ENCODE assay signal across 2 cellular contexts in the genomic region with DNA sequence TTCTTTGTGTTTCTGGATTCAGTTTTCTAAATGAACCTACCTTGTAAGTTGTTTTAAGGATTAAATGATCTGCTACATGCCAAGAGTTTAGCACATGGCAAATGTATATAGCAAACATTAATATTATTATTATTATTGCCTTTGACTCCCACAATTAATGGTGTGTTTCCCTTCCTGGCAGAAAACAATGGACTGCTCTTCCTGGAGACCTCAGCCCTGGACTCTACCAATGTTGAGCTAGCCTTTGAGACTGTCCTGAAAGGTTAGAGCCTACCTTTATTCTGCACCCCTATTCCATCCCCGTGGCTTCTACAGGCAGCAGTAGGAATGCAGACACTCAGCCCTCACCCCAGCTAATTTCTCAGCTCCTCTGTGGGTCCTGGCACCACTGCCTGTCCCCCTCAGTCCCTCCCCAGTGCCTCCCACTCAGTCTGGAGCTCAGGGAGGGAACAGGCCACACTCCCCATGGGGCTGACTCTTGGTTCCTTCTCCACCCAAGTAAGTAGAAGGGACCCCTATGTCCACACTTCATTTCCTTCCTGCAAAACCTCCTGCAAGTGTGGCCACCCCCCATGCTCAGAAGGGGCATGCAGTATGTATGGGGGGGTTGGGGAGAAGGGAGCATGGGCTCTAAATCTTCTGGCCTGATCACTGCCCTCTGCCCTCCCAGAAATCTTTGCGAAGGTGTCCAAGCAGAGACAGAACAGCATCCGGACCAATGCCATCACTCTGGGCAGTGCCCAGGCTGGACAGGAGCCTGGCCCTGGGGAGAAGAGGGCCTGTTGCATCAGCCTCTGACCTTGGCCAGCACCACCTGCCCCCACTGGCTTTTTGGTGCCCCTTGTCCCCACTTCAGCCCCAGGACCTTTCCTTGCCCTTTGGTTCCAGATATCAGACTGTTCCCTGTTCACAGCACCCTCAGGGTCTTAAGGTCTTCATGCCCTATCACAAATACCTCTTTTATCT.
TF ChIP-seq lines count a peak whose summit lies in the region.

No MANE protein-coding gene starts in this region.

TF ChIP-seq in SK-N-SH treated with all-trans-retinoic acid at 6 μM for 48 hours, 23 proteins besides CTCF, POLR2A, EP300 and RAD21:
- no peak for TF ChIP-seq ZFP3 (CRISPR knock-in tag; IDR thresholded peaks at IDR 0.05)
- no peak for TF ChIP-seq GLIS3 (CRISPR knock-in tag; IDR thresholded peaks at IDR 0.05)
- TF ChIP-seq SNAI2 (CRISPR knock-in tag; IDR thresholded peaks at IDR 0.05), result no peak
- TF ChIP-seq CSDC2 (CRISPR knock-in tag; IDR thresholded peaks at IDR 0.05), result no peak
- TF ChIP-seq, protein P1, sequence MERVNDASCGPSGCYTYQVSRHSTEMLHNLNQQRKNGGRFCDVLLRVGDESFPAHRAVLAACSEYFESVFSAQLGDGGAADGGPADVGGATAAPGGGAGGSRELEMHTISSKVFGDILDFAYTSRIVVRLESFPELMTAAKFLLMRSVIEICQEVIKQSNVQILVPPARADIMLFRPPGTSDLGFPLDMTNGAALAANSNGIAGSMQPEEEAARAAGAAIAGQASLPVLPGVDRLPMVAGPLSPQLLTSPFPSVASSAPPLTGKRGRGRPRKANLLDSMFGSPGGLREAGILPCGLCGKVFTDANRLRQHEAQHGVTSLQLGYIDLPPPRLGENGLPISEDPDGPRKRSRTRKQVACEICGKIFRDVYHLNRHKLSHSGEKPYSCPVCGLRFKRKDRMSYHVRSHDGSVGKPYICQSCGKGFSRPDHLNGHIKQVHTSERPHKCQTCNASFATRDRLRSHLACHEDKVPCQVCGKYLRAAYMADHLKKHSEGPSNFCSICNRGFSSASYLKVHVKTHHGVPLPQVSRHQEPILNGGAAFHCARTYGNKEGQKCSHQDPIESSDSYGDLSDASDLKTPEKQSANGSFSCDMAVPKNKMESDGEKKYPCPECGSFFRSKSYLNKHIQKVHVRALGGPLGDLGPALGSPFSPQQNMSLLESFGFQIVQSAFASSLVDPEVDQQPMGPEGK (CRISPR knock-in tag; IDR thresholded peaks at IDR 0.05; ENCODE audit: borderline replicate concordance), result no peak
- TF ChIP-seq, protein P2, sequence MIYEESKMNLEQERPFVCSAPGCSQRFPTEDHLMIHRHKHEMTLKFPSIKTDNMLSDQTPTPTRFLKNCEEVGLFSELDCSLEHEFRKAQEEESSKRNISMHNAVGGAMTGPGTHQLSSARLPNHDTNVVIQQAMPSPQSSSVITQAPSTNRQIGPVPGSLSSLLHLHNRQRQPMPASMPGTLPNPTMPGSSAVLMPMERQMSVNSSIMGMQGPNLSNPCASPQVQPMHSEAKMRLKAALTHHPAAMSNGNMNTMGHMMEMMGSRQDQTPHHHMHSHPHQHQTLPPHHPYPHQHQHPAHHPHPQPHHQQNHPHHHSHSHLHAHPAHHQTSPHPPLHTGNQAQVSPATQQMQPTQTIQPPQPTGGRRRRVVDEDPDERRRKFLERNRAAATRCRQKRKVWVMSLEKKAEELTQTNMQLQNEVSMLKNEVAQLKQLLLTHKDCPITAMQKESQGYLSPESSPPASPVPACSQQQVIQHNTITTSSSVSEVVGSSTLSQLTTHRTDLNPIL (CRISPR knock-in tag; IDR thresholded peaks at IDR 0.05; ENCODE audit: low read depth), result no peak
- TF ChIP-seq, protein P3, sequence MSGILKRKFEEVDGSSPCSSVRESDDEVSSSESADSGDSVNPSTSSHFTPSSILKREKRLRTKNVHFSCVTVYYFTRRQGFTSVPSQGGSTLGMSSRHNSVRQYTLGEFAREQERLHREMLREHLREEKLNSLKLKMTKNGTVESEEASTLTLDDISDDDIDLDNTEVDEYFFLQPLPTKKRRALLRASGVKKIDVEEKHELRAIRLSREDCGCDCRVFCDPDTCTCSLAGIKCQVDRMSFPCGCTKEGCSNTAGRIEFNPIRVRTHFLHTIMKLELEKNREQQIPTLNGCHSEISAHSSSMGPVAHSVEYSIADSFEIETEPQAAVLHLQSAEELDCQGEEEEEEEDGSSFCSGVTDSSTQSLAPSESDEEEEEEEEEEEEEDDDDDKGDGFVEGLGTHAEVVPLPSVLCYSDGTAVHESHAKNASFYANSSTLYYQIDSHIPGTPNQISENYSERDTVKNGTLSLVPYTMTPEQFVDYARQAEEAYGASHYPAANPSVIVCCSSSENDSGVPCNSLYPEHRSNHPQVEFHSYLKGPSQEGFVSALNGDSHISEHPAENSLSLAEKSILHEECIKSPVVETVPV (CRISPR knock-in tag; IDR thresholded peaks at IDR 0.05), result no peak
- no peak for TF ChIP-seq ZNF8 (CRISPR knock-in tag; IDR thresholded peaks at IDR 0.05)
- no peak for TF ChIP-seq PPARA (CRISPR knock-in tag; IDR thresholded peaks at IDR 0.05; ENCODE audit: borderline replicate concordance)
- TF ChIP-seq ESRRG (CRISPR knock-in tag; IDR thresholded peaks at IDR 0.05), result no peak
- TF ChIP-seq TCF4 (CRISPR knock-in tag; IDR thresholded peaks at IDR 0.05; ENCODE audit: borderline replicate concordance), result no peak
- no peak for TF ChIP-seq ARNTL (CRISPR knock-in tag; IDR thresholded peaks at IDR 0.05; ENCODE audit: borderline replicate concordance, low read depth)
- no peak for TF ChIP-seq ZC3H10 (CRISPR knock-in tag; IDR thresholded peaks at IDR 0.05)
- TF ChIP-seq ZNF565 (CRISPR knock-in tag; conservative IDR thresholded peaks at IDR 0.05; ENCODE audit: low read depth), result no peak
- no peak for TF ChIP-seq ZNF70 (CRISPR knock-in tag; IDR thresholded peaks at IDR 0.05)

TF ChIP-seq in SK-N-SH, 30 proteins besides CTCF, POLR2A, EP300 and RAD21:
- TF ChIP-seq RXRA (IDR thresholded peaks at IDR 0.05; ENCODE audit: borderline replicate concordance, low read depth) (no peak), TEAD4 (IDR thresholded peaks at IDR 0.05; ENCODE audit: borderline replicate concordance, insufficient read depth) (no peak), EZH2phosphoT487 (IDR thresholded peaks at IDR 0.05; ENCODE audit: borderline replicate concordance, low read depth) (no peak), RCOR1 (IDR thresholded peaks at IDR 0.05; ENCODE audit: low read length) (no peak), SIN3A (IDR thresholded peaks at IDR 0.05; ENCODE audit: borderline replicate concordance, low read depth, low read length) (no peak), SMC3 (IDR thresholded peaks at IDR 0.05; ENCODE audit: low read depth, low read length) (no peak), NRF1 (IDR thresholded peaks at IDR 0.05; ENCODE audit: low read depth, low read length) (no peak), POLR2AphosphoS5 (IDR thresholded peaks at IDR 0.05; ENCODE audit: low read depth, low read length) (no peak), TAF1 (IDR thresholded peaks at IDR 0.05; ENCODE audit: borderline replicate concordance, low read depth, low read length) (no peak), ELF1 (IDR thresholded peaks at IDR 0.05) (no peak), RFX5 (IDR thresholded peaks at IDR 0.05; ENCODE audit: low read length) (no peak), MEF2A (IDR thresholded peaks at IDR 0.05; ENCODE audit: borderline replicate concordance, low read depth) (no peak), TCF12 (IDR thresholded peaks at IDR 0.05) (no peak), GABPA (IDR thresholded peaks at IDR 0.05; ENCODE audit: low read depth) (no peak)
- TF ChIP-seq, protein P4, sequence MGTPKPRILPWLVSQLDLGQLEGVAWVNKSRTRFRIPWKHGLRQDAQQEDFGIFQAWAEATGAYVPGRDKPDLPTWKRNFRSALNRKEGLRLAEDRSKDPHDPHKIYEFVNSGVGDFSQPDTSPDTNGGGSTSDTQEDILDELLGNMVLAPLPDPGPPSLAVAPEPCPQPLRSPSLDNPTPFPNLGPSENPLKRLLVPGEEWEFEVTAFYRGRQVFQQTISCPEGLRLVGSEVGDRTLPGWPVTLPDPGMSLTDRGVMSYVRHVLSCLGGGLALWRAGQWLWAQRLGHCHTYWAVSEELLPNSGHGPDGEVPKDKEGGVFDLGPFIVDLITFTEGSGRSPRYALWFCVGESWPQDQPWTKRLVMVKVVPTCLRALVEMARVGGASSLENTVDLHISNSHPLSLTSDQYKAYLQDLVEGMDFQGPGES (IDR thresholded peaks at IDR 0.05; ENCODE audit: low read depth, low read length), result no peak
